18 cellular contexts compared by ENCODE assay signal in the genomic region with DNA sequence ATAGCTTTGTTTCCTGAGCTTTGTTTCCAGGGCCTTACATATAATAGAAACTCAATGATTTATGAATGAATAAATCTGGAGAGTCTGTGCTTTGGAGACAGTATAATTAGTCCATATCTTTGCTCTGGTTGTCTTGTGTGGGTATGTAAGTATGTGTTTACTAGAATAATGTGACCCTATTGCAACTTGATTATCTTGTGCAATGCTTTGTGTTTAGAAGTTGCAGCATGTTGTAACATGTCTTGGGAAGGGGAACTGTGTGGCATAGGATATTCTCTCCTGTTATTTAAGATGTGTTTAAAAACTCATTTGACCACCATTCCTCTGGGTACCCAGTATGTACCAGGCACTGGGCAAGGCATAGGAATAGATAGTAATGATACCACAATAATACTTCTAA. TPM values are rescaled to one million over a fixed set of nuclear protein-coding genes. Genes with fewer than 3 reads are reported as not detected.
"Had no signal": no experiment of that assay in that cellular context is flagged by ENCODE, and none has a peak within 500 bp of the region (broad histone marks: within the 10 kb centered on the region; RNA-seq: fewer than 3 reads in every experiment).

No MANE protein-coding gene starts in this region.

- H3K27ac Mint-ChIP-seq: effector memory CD8-positive, alpha-beta T cell; T-helper 1 cell treated with Interleukin-12 subunit alpha and Interleukin-12 subunit beta and Interleukin-4 antibody, amounts not matched to agents 30 μg/mL and 1 μg/mL, for 36 hours had no signal

- H3K36me3 ChIP-seq: gastroesophageal sphincter, heart left ventricle, left lung, stomach had no signal

- H3K4me3 Mint-ChIP-seq: effector memory CD8-positive, alpha-beta T cell; T-helper 1 cell treated with Interleukin-12 subunit alpha and Interleukin-12 subunit beta and Interleukin-4 antibody, amounts not matched to agents 30 μg/mL and 1 μg/mL, for 36 hours had no signal

- H3K4me3 ChIP-seq: gastroesophageal sphincter, heart left ventricle, left lung, stomach had no signal

- H3K9me3 Mint-ChIP-seq: effector memory CD8-positive, alpha-beta T cell; T-helper 1 cell treated with Interleukin-12 subunit alpha and Interleukin-12 subunit beta and Interleukin-4 antibody, amounts not matched to agents 30 μg/mL and 1 μg/mL, for 36 hours had no signal

- H3K27ac ChIP-seq: gastroesophageal sphincter, heart left ventricle, left lung, stomach had no signal

- ATAC-seq: activated CD4-positive, CD25-positive, alpha-beta regulatory T cell treated with anti-CD3 and anti-CD28 coated beads, Interleukin-2, amount 50 U/mL, for 24 hours; effector memory CD8-positive, alpha-beta T cell; gastroesophageal sphincter; heart left ventricle; left lung had no signal

- H3K9me3 ChIP-seq: heart left ventricle, left lung, stomach had no signal

- DNase-seq: activated CD4-positive, alpha-beta T cell treated with anti-CD3 and anti-CD28 coated beads, Interleukin-2, amount 50 U/mL, for 1 hour; activated CD8-positive, alpha-beta memory T cell treated with anti-CD3 and anti-CD28 coated beads, Interleukin-2, amount 50 U/mL, for 48 hours; activated effector memory CD4-positive, alpha-beta T cell treated with Interleukin-2 at 50 U/mL for 16 hours; activated naive CD4-positive, alpha-beta T cell treated with anti-CD3 and anti-CD28 coated beads, Interleukin-2, amount 50 U/mL, for 16 hours; activated T-cell treated with anti-CD3 and anti-CD28 coated beads, Interleukin-2, amount 50 U/mL, for 48 hours; effector memory CD8-positive, alpha-beta T cell; heart left ventricle; left lung; occipital lobe; posterior cingulate gyrus; retina; stomach; trophoblast cell had no signal

RNA-seq across cellular contexts. Expression of gene SPATA18, which starts 6.1 kb away (rescaled TPM):
- total RNA-seq: myocyte had no signal

RNA-seq across cellular contexts. Expression of gene LRRC66, which starts 37.0 kb away (rescaled TPM):
- total RNA-seq: lung microvascular endothelial cell had no signal
